ENCODE assay signal across 8 cellular contexts in the genomic region with DNA sequence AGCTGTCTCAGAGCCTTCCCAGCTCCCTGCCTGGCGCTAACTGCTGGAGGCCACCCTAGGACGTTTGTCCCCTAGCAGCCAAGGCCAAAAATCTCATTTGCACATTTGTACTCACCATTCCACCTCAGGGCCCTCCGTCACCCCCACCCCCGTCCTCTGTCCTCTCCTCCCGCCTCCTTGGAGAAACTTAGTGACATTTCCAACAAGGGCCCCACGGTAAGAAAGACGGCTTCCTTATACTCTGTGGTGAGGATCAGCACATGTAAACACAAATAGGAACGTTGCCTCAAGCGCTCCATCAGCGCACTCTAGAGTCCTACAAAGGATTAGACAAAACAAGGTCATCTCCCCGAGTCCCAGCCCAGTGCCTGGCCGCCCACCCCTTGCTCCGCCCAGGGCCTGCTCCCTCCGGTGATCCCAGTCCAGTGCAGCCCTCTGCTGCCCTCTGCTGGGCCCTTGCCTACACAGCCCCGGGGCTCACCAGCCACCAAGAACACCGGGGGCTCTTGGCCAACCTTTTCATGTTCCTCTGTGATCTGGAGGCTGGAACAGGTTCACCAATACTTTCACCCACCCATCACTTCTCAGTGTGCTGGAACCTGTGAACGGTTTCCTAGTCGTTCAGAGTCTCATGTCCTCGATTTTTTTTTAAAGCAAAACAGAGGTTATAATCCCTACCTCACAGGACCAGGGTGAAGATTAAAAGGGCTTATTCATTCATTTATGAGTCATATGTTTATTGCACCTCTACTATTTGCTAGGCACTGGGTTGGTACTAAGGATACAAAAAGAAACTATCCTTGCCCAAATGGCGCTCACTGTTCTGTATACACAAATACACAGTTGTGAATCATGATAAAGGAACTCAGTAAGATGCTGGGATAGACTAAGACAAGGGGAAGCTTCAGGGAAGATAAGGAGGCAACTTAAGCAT. TPM values are rescaled to one million over a fixed set of nuclear protein-coding genes. Genes with fewer than 3 reads are reported as not detected.
DNase-seq lines count a peak whose midpoint lies in the region; ATAC-seq and TF ChIP-seq lines count a peak whose summit lies in the region.

No MANE protein-coding gene starts in this region.

- no peaks in the 10 kb centered on the region for H3K9me3 Mint-ChIP-seq in activated CD4-positive, alpha-beta T cell treated with anti-CD3 and anti-CD28 coated beads, Interleukin-2, amount 10 ng/mL, durations not matched to agents 24 days and 14 days

- peaks cover 0 to 18% (median 0%) of the 10 kb centered on the region in 11 experiments; a peak in 3 of 22 replicates for H3K27me3 ChIP-seq in BLaER1 treated with 17β-estradiol and CSF1 and Interleukin-3, amounts not matched to agents 10 nM and 100 nM

- peaks cover 0 to 12% (median 0%) of the 10 kb centered on the region in 11 experiments; a peak in 5 of 22 replicates for H3K9me3 ChIP-seq in BLaER1 treated with 17β-estradiol and CSF1 and Interleukin-3, amounts not matched to agents 10 nM and 100 nM (replicated peaks in 1 of 11)

- H3K4me3 ChIP-seq in BLaER1 treated with 17β-estradiol and CSF1 and Interleukin-3, amounts not matched to agents 10 nM and 100 nM, result peak overlapping the region in 4 of 10 experiments; percentile 30 to 56 (median 38); a peak in 7 of 20 replicates
- H3K4me3 ChIP-seq in coronary artery, result peak overlapping the region; percentile 55

- H3K36me3 Mint-ChIP-seq in activated CD4-positive, alpha-beta T cell treated with anti-CD3 and anti-CD28 coated beads, Interleukin-2, amount 10 ng/mL, durations not matched to agents 24 days and 14 days (ENCODE audit: low read depth), result no peaks in the 10 kb centered on the region

- peaks cover 8% of the 10 kb centered on the region for H3K4me1 Mint-ChIP-seq in activated CD4-positive, alpha-beta T cell treated with anti-CD3 and anti-CD28 coated beads, Interleukin-2, amount 10 ng/mL, durations not matched to agents 24 days and 14 days

- peak; percentile 99 for ATAC-seq in GM19372 (IDR thresholded peaks at IDR 0.05; ENCODE audit: low read depth, unreplicated experiment)
- peak; percentile 88 for ATAC-seq in HG03469 (IDR thresholded peaks at IDR 0.05; ENCODE audit: unreplicated experiment)

- DNase-seq in NCI-H524 (lab: John Stamatoyannopoulos, UW) (peak; percentile 87 to 92), coronary artery (ENCODE audit: low spot score) (peak; percentile 97), left kidney (ENCODE audit: low read depth, low spot score) (peak; percentile 96)
- peak; percentile 96 for DNase-seq in activated CD4-positive, alpha-beta T cell treated with anti-CD3 and anti-CD28 coated beads, Interleukin-2, amount 10 ng/mL, durations not matched to agents 24 days and 14 days
- DNase-seq in stimulated activated CD4-positive, alpha-beta T cell treated with anti-CD3 and anti-CD28 coated beads, Interleukin-1b, Interleukin-23, amount 100 ng/mL, for 4 hours (ENCODE audit: low read depth in 2 of 2), result peak; percentile 83 to 85

- H4K20me1 ChIP-seq in BLaER1 treated with 17β-estradiol and CSF1 and Interleukin-3, amounts not matched to agents 10 nM and 100 nM, result no peaks in the 10 kb centered on the region

- H3K4me1 ChIP-seq in BLaER1 treated with 17β-estradiol and CSF1 and Interleukin-3, amounts not matched to agents 10 nM and 100 nM, result peaks cover 5 to 30% (median 12%) of the 10 kb centered on the region in 10 experiments; a peak in 19 of 20 replicates

- no peaks in the 10 kb centered on the region for H3K36me3 ChIP-seq in BLaER1 treated with 17β-estradiol and CSF1 and Interleukin-3, amounts not matched to agents 10 nM and 100 nM

- TF ChIP-seq CTCF in coronary artery (IDR thresholded peaks at IDR 0.05), result peak; percentile 99

- H3K4me2 ChIP-seq in BLaER1 treated with 17β-estradiol and CSF1 and Interleukin-3, amounts not matched to agents 10 nM and 100 nM, result peak overlapping the region; percentile 67 to 86 (median 77)

- H3K27me3 Mint-ChIP-seq in activated CD4-positive, alpha-beta T cell treated with anti-CD3 and anti-CD28 coated beads, Interleukin-2, amount 10 ng/mL, durations not matched to agents 24 days and 14 days, result peaks cover 24% of the 10 kb centered on the region

- H3K27ac ChIP-seq in BLaER1 treated with 17β-estradiol and CSF1 and Interleukin-3, amounts not matched to agents 10 nM and 100 nM, result peak overlapping the region in 10 of 11 experiments; percentile 37 to 77 (median 66); a peak in 17 of 22 replicates
- peak overlapping the region; percentile 22 to 70 for H3K27ac ChIP-seq in coronary artery

- peak overlapping the region; percentile 41 for H3K27ac Mint-ChIP-seq in activated CD4-positive, alpha-beta T cell treated with anti-CD3 and anti-CD28 coated beads, Interleukin-2, amount 10 ng/mL, durations not matched to agents 24 days and 14 days

- intact Hi-C loops in activated CD4-positive, alpha-beta T cell treated with anti-CD3 and anti-CD28 coated beads, Interleukin-2, amount 10 ng/mL, durations not matched to agents 24 days and 14 days (cut with micrococcal nuclease), result loop anchor here (1.0 kb wide), 5 partner anchors 81 to 329 kb away; partner anchors contain the start of gene RNF141

- peak overlapping the region; percentile 45 for H3K4me3 Mint-ChIP-seq in activated CD4-positive, alpha-beta T cell treated with anti-CD3 and anti-CD28 coated beads, Interleukin-2, amount 10 ng/mL, durations not matched to agents 24 days and 14 days

- H3K9ac ChIP-seq in BLaER1 treated with 17β-estradiol and CSF1 and Interleukin-3, amounts not matched to agents 10 nM and 100 nM, result peak overlapping the region; percentile 17 to 76 (median 69); a peak in 20 of 22 replicates

RNA-seq across cellular contexts. Expression of gene CTR9, which starts 15.2 kb away (rescaled TPM):
- 43.9 and 44.3 TPM in 2 replicates for total RNA-seq in activated CD4-positive, alpha-beta T cell treated with anti-CD3 and anti-CD28 coated beads, Interleukin-2, amount 10 ng/mL, durations not matched to agents 24 days and 14 days

RNA-seq across cellular contexts. Expression of gene IRAG1, which starts 42.2 kb away (rescaled TPM):
- total RNA-seq in activated CD4-positive, alpha-beta T cell treated with anti-CD3 and anti-CD28 coated beads, Interleukin-2, amount 10 ng/mL, durations not matched to agents 24 days and 14 days, result not detected in 2 replicates
